ENCODE assay signal across 1 cellular context in genomic region chr1:230972855-230973271, GRCh38.
TF ChIP-seq lines count a peak whose summit lies in the region.

No MANE protein-coding gene starts in this region.

TF ChIP-seq in endothelial cell of umbilical vein, 7 proteins besides CTCF, POLR2A, EP300 and RAD21:
- TF ChIP-seq MYC (IDR thresholded peaks at IDR 0.05; ENCODE audit: low read depth, low read length) = no peak
- no peak for TF ChIP-seq EZH2 (IDR thresholded peaks at IDR 0.05; ENCODE audit: borderline replicate concordance, low read depth, low read length, severe bottlenecking)
- TF ChIP-seq POLR2AphosphoS5 (IDR thresholded peaks at IDR 0.05; ENCODE audit: insufficient read depth, low read depth, low read length) = no peak
- peak; percentile 46 for TF ChIP-seq GATA2 (IDR thresholded peaks at IDR 0.05; ENCODE audit: insufficient read depth, insufficient read length, low read depth, low read length)
